ENCODE assay signal across 1 cellular context in the genomic region with DNA sequence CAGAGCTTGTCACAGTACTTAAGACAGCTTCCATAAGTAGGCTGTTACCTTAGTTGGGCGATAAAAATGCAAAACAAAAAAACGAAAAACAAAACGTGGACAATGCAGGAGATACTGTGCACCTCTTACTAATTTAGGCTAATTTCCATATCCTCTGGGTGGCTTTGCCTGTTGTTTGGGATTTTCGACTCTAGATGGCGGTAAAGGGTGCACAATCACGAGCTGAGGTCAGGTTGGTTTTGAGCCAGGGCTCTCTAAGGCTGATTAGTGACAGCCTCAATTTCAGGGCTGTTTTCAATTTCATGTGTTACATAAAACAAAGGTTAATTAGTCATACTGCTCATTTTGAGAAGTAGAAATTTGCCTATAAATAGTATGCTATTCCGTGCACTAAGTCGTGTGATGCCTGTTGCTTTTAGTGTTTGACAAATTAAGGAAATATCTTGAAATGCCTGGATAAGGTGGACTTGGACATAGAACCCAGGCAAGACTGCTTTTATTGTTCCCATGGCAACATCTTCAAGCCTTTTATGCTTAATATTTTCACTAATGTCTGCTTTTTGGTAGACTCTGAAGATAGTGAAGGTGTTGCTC.
TF ChIP-seq lines count a peak whose summit lies in the region.

No MANE protein-coding gene starts in this region.

TF ChIP-seq in GM23338, 12 proteins besides CTCF, POLR2A, EP300 and RAD21 (continued from another document):
- TF ChIP-seq ZNF462 (CRISPR knock-in tag; IDR thresholded peaks at IDR 0.05) (no peak), STAT1 (IDR thresholded peaks at IDR 0.05; ENCODE audit: unreplicated experiment) (no peak), ZNF331 (CRISPR knock-in tag; IDR thresholded peaks at IDR 0.05; ENCODE audit: low read depth) (no peak)
TF ChIP-seq in GM23338: peak in this region for 0.
